ENCODE assay signal across 8 cellular contexts in genomic region chr9:77457916-77458592, GRCh38.
DNase-seq lines count a peak whose midpoint lies in the region; ATAC-seq and TF ChIP-seq lines count a peak whose summit lies in the region.

No MANE protein-coding gene starts in this region.

- CTCF ChIA-PET in PC-9 (lab: Charles Lee): interaction anchor here (0.6 to 2.3 kb wide), 5 partner anchors 16 to 299 kb away, joined by 3 to 10 read pairs (median 3); no protein-coding TSS in a partner anchor

- H3F3A ChIP-seq in PC-9 (ENCODE audit: insufficient read depth, low read depth): no peaks in the 10 kb centered on the region

- H3K36me3 ChIP-seq in PC-9 (ENCODE audit: low read depth) (no peaks in the 10 kb centered on the region), upper lobe of left lung (no peaks in the 10 kb centered on the region)

- H3K27ac ChIP-seq in PC-9 (no peak overlapping the region), upper lobe of left lung (peak overlapping the region in 2 of 4 donors; percentile 23 to 61)

- ATAC-seq in GM21515 (IDR thresholded peaks at IDR 0.05; ENCODE audit: unreplicated experiment) (peak; percentile 82), omental fat pad (ENCODE audit: low FRiP score) (peak; percentile 85), upper lobe of left lung (ENCODE audit: low FRiP score in 2 of 2) (peak; percentile 90 to 91)
- peak; percentile 83 to 85 for ATAC-seq in activated T-cell treated with anti-CD3 and anti-CD28 coated beads, Interleukin-2, amount 50 U/mL, for 4 hours

- H3K9me3 Mint-ChIP-seq in activated T-cell treated with anti-CD3 and anti-CD28 coated beads, Interleukin-2, amount 50 U/mL, for 4 hours: no peaks in the 10 kb centered on the region

- H3K27me3 Mint-ChIP-seq in activated T-cell treated with anti-CD3 and anti-CD28 coated beads, Interleukin-2, amount 50 U/mL, for 4 hours (ENCODE audit: low read depth): peaks cover 2% of the 10 kb centered on the region

- H3K27me3 ChIP-seq in PC-9 (ENCODE audit: insufficient read depth, low read depth) (no peaks in the 10 kb centered on the region), upper lobe of left lung (no peaks in the 10 kb centered on the region)

- intact Hi-C loops in PC-9 (cut with micrococcal nuclease; ENCODE audit: unreplicated experiment): loop anchor here (1.0 to 5.0 kb wide), 7 partner anchors 129 to 664 kb away; partner anchors contain the start of gene GNA14

- H3K4me1 Mint-ChIP-seq in activated T-cell treated with anti-CD3 and anti-CD28 coated beads, Interleukin-2, amount 50 U/mL, for 4 hours (ENCODE audit: low read depth): peaks cover 15% of the 10 kb centered on the region

- H3K4me2 ChIP-seq in PC-9: no peak overlapping the region

- H3K4me3 Mint-ChIP-seq in activated T-cell treated with anti-CD3 and anti-CD28 coated beads, Interleukin-2, amount 50 U/mL, for 4 hours: no peak overlapping the region

- 56 to 60% methylated on average over 15 of the region's 15 CpGs for WGBS in upper lobe of left lung, 2 donors

- BruUV-seq in PC-9 (replicated peaks; lab: Mats Ljungman, UMichigan): no TSS peak

- H3K4me3 ChIP-seq in PC-9: no peak overlapping the region
- H3K4me3 ChIP-seq in fibroblast of pulmonary artery (replicated peaks; ENCODE audit: low read depth, low read length): no peak overlapping the region
- no peak overlapping the region for H3K4me3 ChIP-seq in upper lobe of left lung

- TF ChIP-seq EP300 in upper lobe of left lung (IDR thresholded peaks at IDR 0.05): no peak

- POLR2A ChIA-PET in PC-9 (lab: Charles Lee; ENCODE audit: unreplicated experiment): interaction anchor here (0.7 kb wide), 1 partner anchor 709 kb away, joined by 14 read pairs; no protein-coding TSS in a partner anchor

- H4K20me1 ChIP-seq in PC-9 (ENCODE audit: insufficient read depth): no peaks in the 10 kb centered on the region

- no peaks in the 10 kb centered on the region for H3K79me2 ChIP-seq in PC-9 (ENCODE audit: low read depth)

- no peaks in the 10 kb centered on the region for H3K9me2 ChIP-seq in PC-9 (ENCODE audit: insufficient read depth)

- H3K9me3 ChIP-seq in PC-9 (ENCODE audit: insufficient read depth, low read depth) (no peaks in the 10 kb centered on the region), upper lobe of left lung (no peaks in the 10 kb centered on the region)

- no peaks in the 10 kb centered on the region for H3K4me1 ChIP-seq in PC-9 (replicated peaks; ENCODE audit: insufficient read depth)
- H3K4me1 ChIP-seq in upper lobe of left lung: peaks cover 10 to 20% (median 16%) of the 10 kb centered on the region in 4 donors

- H2AFZ ChIP-seq in PC-9: no peak overlapping the region

- no peaks in the 10 kb centered on the region for H3K36me3 Mint-ChIP-seq in activated T-cell treated with anti-CD3 and anti-CD28 coated beads, Interleukin-2, amount 50 U/mL, for 4 hours (ENCODE audit: insufficient read depth)

- peak; percentile 84 for TF ChIP-seq CTCF in PC-9 (conservative IDR thresholded peaks at IDR 0.05)
- peak; percentile 92 for TF ChIP-seq CTCF in fibroblast of pulmonary artery (IDR thresholded peaks at IDR 0.05; ENCODE audit: low read length, missing control alignments)
- peak in 1 of 3 donors; percentile 10 for TF ChIP-seq CTCF in omental fat pad (IDR thresholded peaks at IDR 0.05)
- peak; percentile 64 to 77 (median 67) for TF ChIP-seq CTCF in upper lobe of left lung (IDR thresholded peaks at IDR 0.05)

- TF ChIP-seq POLR2A in upper lobe of left lung (IDR thresholded peaks at IDR 0.05): no peak

- DNase-seq in Daoy (ENCODE audit: low read depth): peak; percentile 72
- DNase-seq in HT1080 (ENCODE audit: low read depth): peak; percentile 47
- DNase-seq in PC-9: peak; percentile 49 to 56
- DNase-seq in activated T-cell treated with anti-CD3 and anti-CD28 coated beads, Interleukin-2, amount 50 U/mL, for 4 hours: peak; percentile 44
- peak; percentile 74 for DNase-seq in fibroblast of pulmonary artery (ENCODE audit: low read depth)
- no peak for DNase-seq in omental fat pad (ENCODE audit: low spot score)
- peak in 1 of 2 donors; percentile 80 for DNase-seq in upper lobe of left lung
